Comparison of ENCODE assay signal across 21 cellular contexts in genomic region chr6:6191476-6191875, GRCh38.
A peak's percentile ranks its signal among the peaks of the same experiment; 100 is the strongest.
DNase-seq lines count a peak whose midpoint lies in the region; ATAC-seq, FAIRE-seq and TF ChIP-seq lines count a peak whose summit lies in the region.
"Had no signal": no experiment of that assay in that cellular context is flagged by ENCODE, and none has a peak within 500 bp of the region (broad histone marks: within the 10 kb centered on the region; RNA-seq: fewer than 3 reads in every experiment).

No MANE protein-coding gene starts in this region.

- H4K5ac ChIP-seq in H1 (ENCODE audit: insufficient read length, low read depth, low read length): no peak overlapping the region

- TF ChIP-seq RAD21 in A549 (conservative IDR thresholded peaks at IDR 0.05 in 1 of 2, IDR thresholded peaks at IDR 0.05 in 1 of 2) (no peak), H1 (IDR thresholded peaks at IDR 0.05 in 1 of 2, conservative IDR thresholded peaks at IDR 0.05 in 1 of 2; ENCODE audit: low read depth in 2 of 2, low read length in 2 of 2) (no peak)

- no peak overlapping the region for H3K14ac ChIP-seq in H1 (ENCODE audit: insufficient read length)

- H2AFZ ChIP-seq in H1 (ENCODE audit: low read length): no peak overlapping the region

- no peak overlapping the region for H3K18ac ChIP-seq in H1 (ENCODE audit: extremely low read depth, low read length)

- H3K4ac ChIP-seq in H1 (replicated peaks; ENCODE audit: insufficient read length, low read depth, low read length): no peak overlapping the region

- H3K79me2 ChIP-seq in H1 (ENCODE audit: control insufficient read depth in 1 of 2, insufficient read depth in 2 of 2, low read length in 2 of 2): no peaks in the 10 kb centered on the region

- CTCF ChIA-PET in A549 (lab: Yijun Ruan, JAX) (no interaction called here), H1 (lab: Charles Lee; ENCODE audit: partially characterized antibody) (interaction anchor here (0.9 to 1.9 kb wide), 4 partner anchors 22 to 419 kb away, joined by 3 to 5 read pairs (median 3); no protein-coding TSS in a partner anchor)

- no peak for TF ChIP-seq EP300 in A549 (IDR thresholded peaks at IDR 0.05)
- no peak for TF ChIP-seq EP300 in H1 (IDR thresholded peaks at IDR 0.05; ENCODE audit: borderline replicate concordance in 1 of 2, low read depth in 2 of 2, low read length in 2 of 2)

- no peak overlapping the region for H2BK5ac ChIP-seq in H1 (ENCODE audit: low read depth, low read length)

- TF ChIP-seq POLR2A in A549 (IDR thresholded peaks at IDR 0.05; ENCODE audit: low read length): no peak
- TF ChIP-seq POLR2A in H1 (IDR thresholded peaks at IDR 0.05; ENCODE audit: control extremely low read depth in 1 of 2, low read depth in 2 of 2, low read length in 2 of 2): no peak

- DNase-seq in A549 (ENCODE audit: low read depth in 1 of 2, low spot score in 1 of 2) (no peak), GM12865 (ENCODE audit: low read depth) (peak; percentile 11), MV-4-11 (lab: John Stamatoyannopoulos, UW) (peak; percentile 1), H1 (ENCODE audit: low read depth in 1 of 2, low spot score in 2 of 2) (peak in 1 of 2 experiments; percentile 49), dedifferentiated amniotic fluid mesenchymal stem cell (ENCODE audit: extremely low spot score) (no peak), NCI-H69 (lab: John Stamatoyannopoulos, UW) (no peak), ureter (ENCODE audit: low spot score) (no peak)
- no peak for DNase-seq in activated CD4-positive, CD25-positive, alpha-beta regulatory T cell treated with anti-CD3 and anti-CD28 coated beads, Interleukin-2, amount 50 U/mL, for 72 hours
- DNase-seq: activated CD4-positive, alpha-beta memory T cell treated with anti-CD3 and anti-CD28 coated beads for 36 hours; activated T-cell treated with anti-CD3 and anti-CD28 coated beads, Interleukin-2, amount 50 U/mL, for 4 hours; CD4-positive, alpha-beta T cell; DMS79 treated with DMSO at 0.1 percent for 48 hours; effector memory CD8-positive, alpha-beta T cell; MG63; naive B cell; NCI-H2029 treated with DMSO at 0.1 percent for 48 hours; NCI-H446; SHP77; stimulated activated naive B cell treated with anti-CD40 and anti-IgM and Interleukin-4, amounts not matched to agents 10 μg/mL and 1 μg/mL and 100 μg/mL, for 72 hours had no signal

- TF ChIP-seq CTCF in A549 (IDR thresholded peaks at IDR 0.05) (no peak), GM12865 (IDR thresholded peaks at IDR 0.05; ENCODE audit: insufficient read depth, low read depth, low read length, missing control alignments) (no peak), H1 (IDR thresholded peaks at IDR 0.05; ENCODE audit: control extremely low read depth in 1 of 3, insufficient read depth in 1 of 3, low read depth in 1 of 3, low read length in 3 of 3) (no peak)

- H4K91ac ChIP-seq in H1 (replicated peaks; ENCODE audit: insufficient read length, low read length): no peak overlapping the region

- H3K9me3 ChIP-seq in A549: no peaks in the 10 kb centered on the region
- no peaks in the 10 kb centered on the region; a peak in 1 of 4 replicates for H3K9me3 ChIP-seq in H1 (ENCODE audit: insufficient read depth in 2 of 2, low read depth in 1 of 2, low read length in 1 of 2)
- H3K9me3 ChIP-seq: MG63 had no signal

- no peaks in the 10 kb centered on the region for H3K79me1 ChIP-seq in H1 (ENCODE audit: low read depth, low read length)

- no peak overlapping the region for H2BK20ac ChIP-seq in H1 (ENCODE audit: low read length)

- 0% methylated on average over 2 of the region's 2 CpGs for WGBS in A549 (ENCODE audit: missing lambda C conversion rate)
- 82% methylated on average over 2 of the region's 2 CpGs; no CpG with 5 or more reads in 1 of the 2 experiments for WGBS in H1 (ENCODE audit: extremely low coverage in 1 of 2, insufficient coverage in 1 of 2, insufficient read length in 1 of 2, insufficient replicate concordance in 2 of 2, low coverage in 1 of 2, low lambda C conversion rate in 2 of 2, missing lambda C conversion rate in 1 of 2), 2 experiments

- H3K23ac ChIP-seq in H1 (ENCODE audit: insufficient read length): no peak overlapping the region

- H3K23me2 ChIP-seq in H1 (ENCODE audit: low read depth, low read length): no peaks in the 10 kb centered on the region

- no peaks in the 10 kb centered on the region for H3K27me3 ChIP-seq in H1 (replicated peaks in 1 of 4; ENCODE audit: control insufficient read depth in 3 of 4, extremely low read depth in 1 of 4, insufficient read depth in 3 of 4, low read length in 3 of 4)
- H3K27me3 ChIP-seq: MG63 had no signal

- no peak overlapping the region for H4K8ac ChIP-seq in H1 (ENCODE audit: extremely low read depth, insufficient read depth, low read length)

- no peak overlapping the region for H2AK5ac ChIP-seq in H1 (ENCODE audit: low read depth, low read length)

- POLR2A ChIA-PET in A549 (lab: Yijun Ruan, JAX): no interaction called here
- POLR2A ChIA-PET in H1 (lab: Charles Lee; ENCODE audit: partially characterized antibody): no interaction called here

- no peak for ATAC-seq in A549
- ATAC-seq: activated T-cell treated with anti-CD3 and anti-CD28 coated beads, Interleukin-2, amount 50 U/mL, for 4 hours; effector memory CD8-positive, alpha-beta T cell; stimulated activated naive B cell treated with anti-CD40 and anti-IgM and Interleukin-4, amounts not matched to agents 10 μg/mL and 1 μg/mL and 100 μg/mL, for 72 hours had no signal

- no peak overlapping the region for H3K9ac ChIP-seq in H1 (replicated peaks in 1 of 4; ENCODE audit: extremely low read depth in 1 of 4, low read depth in 3 of 4, low read length in 3 of 4)

- no peak overlapping the region for H3K27ac ChIP-seq in A549
- H3K27ac ChIP-seq in H1 (ENCODE audit: low read depth, low read length): no peak overlapping the region
- H3K27ac ChIP-seq: VCaP had no signal

- H3K4me3 ChIP-seq in A549 (no peak overlapping the region), GM12865 (ENCODE audit: low read depth, low read length) (no peak overlapping the region), H1 (ENCODE audit: extremely low read depth in 1 of 4, insufficient read depth in 2 of 4, low read depth in 3 of 4, low read length in 4 of 4) (no peak overlapping the region)
- H3K4me3 ChIP-seq: MG63 had no signal

- H3K4me1 ChIP-seq in A549: no peaks in the 10 kb centered on the region
- H3K4me1 ChIP-seq in H1 (replicated peaks in 1 of 4; ENCODE audit: control insufficient read depth in 3 of 4, insufficient read depth in 4 of 4, low read length in 3 of 4): peaks cover 0 to 2% (median 0%) of the 10 kb centered on the region in 4 experiments; a peak in 2 of 7 replicates

- no peaks in the 10 kb centered on the region for H3K36me3 ChIP-seq in H1 (ENCODE audit: control insufficient read depth in 2 of 4, insufficient read depth in 4 of 4, low read length in 3 of 4)
- H3K36me3 ChIP-seq: MG63 had no signal

- no peak overlapping the region for H2BK15ac ChIP-seq in H1 (ENCODE audit: low read length)

- H3K56ac ChIP-seq in H1 (replicated peaks; ENCODE audit: insufficient read length, low read depth, low read length): no peak overlapping the region

- no peak for FAIRE-seq in A549 (lab: Jason Lieb, UNC)
- no peak for FAIRE-seq in H1 (lab: Jason Lieb, UNC)
- FAIRE-seq: HTR-8/SVneo had no signal

- 0 out of 2 replicates have a peak overlapping the region, but pooled peaks have one; percentile 7 for H2BK12ac ChIP-seq in H1 (ENCODE audit: low read depth, low read length)

- H3K4me2 ChIP-seq in A549: no peak overlapping the region
- H3K4me2 ChIP-seq in H1 (ENCODE audit: insufficient read depth in 1 of 2, low read depth in 2 of 2, low read length in 2 of 2): no peak overlapping the region

- H2BK120ac ChIP-seq in H1 (replicated peaks; ENCODE audit: low read depth, low read length): no peak overlapping the region

- no peaks in the 10 kb centered on the region for H4K20me1 ChIP-seq in H1 (replicated peaks in 1 of 2; ENCODE audit: control insufficient read depth in 1 of 2, insufficient read depth in 2 of 2, low read length in 2 of 2)

TF ChIP-seq in A549, 52 proteins besides CTCF, POLR2A, EP300 and RAD21 (continues in another document):
- TF ChIP-seq HDAC2 (IDR thresholded peaks at IDR 0.05) (no peak), POLR2AphosphoS2 (conservative IDR thresholded peaks at IDR 0.05; ENCODE audit: low read length) (no peak), SMC3 (IDR thresholded peaks at IDR 0.05) (no peak)

TF ChIP-seq in H1, 55 proteins besides CTCF, POLR2A, EP300 and RAD21 (continues in another document):
- no peak for TF ChIP-seq HDAC6 (IDR thresholded peaks at IDR 0.05; ENCODE audit: low read depth, low read length)
- 0 out of 4 replicates have a peak, but pooled peaks of 1 of the 2 experiments have one; percentile 26 for TF ChIP-seq SIN3A (conservative IDR thresholded peaks at IDR 0.05 in 1 of 2, IDR thresholded peaks at IDR 0.05 in 1 of 2; ENCODE audit: low read depth in 1 of 2, low read length in 2 of 2)

Comparison
In these comparisons a context has a peak if more than half of its experiments do, and no peak if none do; other contexts are left out.
1. DNase-seq: peak in GM12865 (single experiment) and MV-4-11 (single experiment); none in A549 (0 of 2), dedifferentiated amniotic fluid mesenchymal stem cell (single experiment), NCI-H69 (single experiment), activated CD4-positive, CD25-positive, alpha-beta regulatory T cell treated with anti-CD3 and anti-CD28 coated beads, Interleukin-2, amount 50 U/mL, for 72 hours (single experiment) and ureter (single experiment).